24 cellular contexts compared by ENCODE assay signal in the genomic region with DNA sequence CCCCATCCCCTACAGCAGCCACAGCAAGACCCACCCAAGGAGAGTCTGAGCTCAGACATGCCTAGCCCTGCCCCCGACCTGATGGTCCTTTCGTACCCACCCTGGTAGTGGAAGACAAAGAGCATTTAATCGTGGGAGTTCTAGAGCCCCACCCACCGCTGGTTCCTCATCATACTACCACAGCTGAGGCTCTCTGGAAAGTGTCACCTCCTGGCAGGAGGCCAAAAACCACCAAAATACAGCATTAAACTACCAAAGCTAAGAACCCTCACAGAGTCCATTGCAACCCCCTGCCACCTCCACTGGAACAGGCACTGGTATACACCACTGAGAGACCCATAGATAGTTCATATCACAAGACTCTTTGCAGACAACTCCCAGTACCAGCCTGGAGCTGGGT.
"Had no signal": no experiment of that assay in that cellular context is flagged by ENCODE, and none has a peak within 500 bp of the region (broad histone marks: within the 10 kb centered on the region; RNA-seq: fewer than 3 reads in every experiment).

No MANE protein-coding gene starts in this region.

- DNase-seq: dorsolateral prefrontal cortex; effector CD4-positive, alpha-beta T cell; foreskin keratinocyte; glutamatergic neuron; heart right ventricle; hippocampal formation; immature natural killer cell; left ventricle myocardium superior; lower lobe of right lung; naive thymus-derived CD8-positive, alpha-beta T cell; nephron progenitor cell; nucleus accumbens; stimulated activated CD4-positive, alpha-beta T cell treated with anti-CD3 and anti-CD28 coated beads, Interleukin-12 subunit alpha, Interleukin-12 subunit beta, amount 100 ng/mL, for 4 hours; stimulated activated CD4-positive, alpha-beta T cell treated with anti-CD3 and anti-CD28 coated beads, Interleukin-1b, Interleukin-23, amount 100 ng/mL, for 48 hours; stimulated activated CD4-positive, alpha-beta T cell treated with anti-CD3 and anti-CD28 coated beads, Interleukin-4, amount 100 ng/mL, for 1 hour; stimulated activated CD8-positive, alpha-beta memory T cell treated with anti-CD3 and anti-CD28 coated beads, Interleukin-4, amount 100 ng/mL, for 48 hours; stimulated activated naive CD4-positive, alpha-beta T cell treated with Interleukin-2 at 50 U/mL for 16 hours; stomach; thyroid gland; upper lobe of left lung had no signal

- H3K36me3 ChIP-seq: gastroesophageal sphincter, heart right ventricle, lower lobe of right lung, prostate gland, right atrium auricular region, stomach, thyroid gland, upper lobe of left lung had no signal

- H3K4me1 ChIP-seq: foreskin keratinocyte, gastroesophageal sphincter, heart right ventricle, lower lobe of right lung, prostate gland, right atrium auricular region, stomach, thyroid gland, upper lobe of left lung had no signal

- H3K4me3 ChIP-seq: dorsolateral prefrontal cortex, gastroesophageal sphincter, heart right ventricle, lower lobe of right lung, prostate gland, right atrium auricular region, smooth muscle cell, stomach, thyroid gland, upper lobe of left lung had no signal

- H3K27ac ChIP-seq: dorsolateral prefrontal cortex, foreskin keratinocyte, gastroesophageal sphincter, heart right ventricle, lower lobe of right lung, prostate gland, right atrium auricular region, stomach, thyroid gland, upper lobe of left lung had no signal

- H3K27me3 ChIP-seq: foreskin keratinocyte, gastroesophageal sphincter, heart right ventricle, right atrium auricular region, stomach, thyroid gland, upper lobe of left lung had no signal

- H3K9me3 ChIP-seq: lower lobe of right lung, prostate gland, thyroid gland had no signal
